ENCODE assay signal across 15 cellular contexts in genomic region chr5:72511371-72512178, GRCh38. TPM values are rescaled to one million over a fixed set of nuclear protein-coding genes. Genes with fewer than 3 reads are reported as not detected.
DNase-seq lines count a peak whose midpoint lies in the region; ATAC-seq and TF ChIP-seq lines count a peak whose summit lies in the region.
"Had no signal": no experiment of that assay in that cellular context is flagged by ENCODE, and none has a peak within 500 bp of the region (broad histone marks: within the 10 kb centered on the region; RNA-seq: fewer than 3 reads in every experiment).

No MANE protein-coding gene starts in this region.

- in situ Hi-C loops in mammary epithelial cell (cut with MboI; ENCODE audit: low sequenced_read_pairs in 2 of 2), result loop anchor here in 1 of 2 donors (10.0 kb wide), 1 partner anchor 137 kb away; no protein-coding TSS in a partner anchor

- H3K9me3 ChIP-seq in mammary epithelial cell (replicated peaks; ENCODE audit: insufficient read depth, low read length), result no peaks in the 10 kb centered on the region
- H3K9me3 ChIP-seq in BE2C, result no peaks in the 10 kb centered on the region
- H3K9me3 ChIP-seq: gastroesophageal sphincter had no signal

- no peak overlapping the region for H3K27ac Mint-ChIP-seq in stimulated activated naive CD8-positive, alpha-beta T cell treated with anti-CD3 and anti-CD28 coated beads, Interleukin-15, amount 100 ng/mL, for 72 hours

- H3K4me3 Mint-ChIP-seq in stimulated activated naive CD8-positive, alpha-beta T cell treated with anti-CD3 and anti-CD28 coated beads, Interleukin-15, amount 100 ng/mL, for 72 hours, result no peak overlapping the region

- peaks cover 57% of the 10 kb centered on the region for H3K27me3 Mint-ChIP-seq in stimulated activated naive CD8-positive, alpha-beta T cell treated with anti-CD3 and anti-CD28 coated beads, Interleukin-15, amount 100 ng/mL, for 72 hours

- no TSS peak for BruUV-seq in mammary epithelial cell (replicated peaks; lab: Mats Ljungman, UMichigan)

- H3K4me1 ChIP-seq in mammary epithelial cell (ENCODE audit: insufficient read depth, low read length) (peaks cover 20% of the 10 kb centered on the region), BE2C (no peaks in the 10 kb centered on the region)

- H3K36me3 ChIP-seq in mammary epithelial cell (ENCODE audit: insufficient read depth, low read length) (no peaks in the 10 kb centered on the region), BE2C (no peaks in the 10 kb centered on the region)
- H3K36me3 ChIP-seq: gastroesophageal sphincter had no signal

- 69% methylated on average over 7 of the region's 7 CpGs for WGBS in mammary epithelial cell (ENCODE audit: low coverage, missing lambda C conversion rate)

- CTCF ChIA-PET in mammary epithelial cell (lab: Charles Lee; ENCODE audit: low non-redundant PET), result no interaction called here

- no peaks in the 10 kb centered on the region for H3K9me3 Mint-ChIP-seq in stimulated activated naive CD8-positive, alpha-beta T cell treated with anti-CD3 and anti-CD28 coated beads, Interleukin-15, amount 100 ng/mL, for 72 hours

- intact Hi-C loops in mammary epithelial cell (cut with micrococcal nuclease), result loop anchor here (5.0 kb wide), 1 partner anchor 69 kb away; no protein-coding TSS in a partner anchor

- H3K4me3 ChIP-seq in mammary epithelial cell (replicated peaks in 1 of 3; ENCODE audit: insufficient read depth in 1 of 3, low read depth in 2 of 3, low read length in 3 of 3) (no peak overlapping the region), BE2C (ENCODE audit: low read depth, low read length) (no peak overlapping the region)
- H3K4me3 ChIP-seq: gastroesophageal sphincter had no signal

- peaks cover 7% of the 10 kb centered on the region for H3K4me1 Mint-ChIP-seq in stimulated activated naive CD8-positive, alpha-beta T cell treated with anti-CD3 and anti-CD28 coated beads, Interleukin-15, amount 100 ng/mL, for 72 hours

- ATAC-seq in stimulated activated naive CD8-positive, alpha-beta T cell treated with anti-CD3 and anti-CD28 coated beads, Interleukin-15, Interleukin-2, amounts not matched to agents 100 U/mL and 50 U/mL, for 24 hours, result peak; percentile 33
- ATAC-seq in stimulated activated naive CD8-positive, alpha-beta T cell treated with anti-CD3 and anti-CD28 coated beads, Interleukin-15, amount 100 ng/mL, for 72 hours, result no peak
- ATAC-seq in GM19328 (IDR thresholded peaks at IDR 0.05; ENCODE audit: unreplicated experiment), result no peak

- no peaks in the 10 kb centered on the region for H4K20me1 ChIP-seq in mammary epithelial cell (ENCODE audit: insufficient read depth, low read length)

- H3K27me3 ChIP-seq in mammary epithelial cell (ENCODE audit: insufficient read depth, low read length) (no peaks in the 10 kb centered on the region), BE2C (no peaks in the 10 kb centered on the region)
- H3K27me3 ChIP-seq: gastroesophageal sphincter had no signal

- DNase-seq in stimulated activated naive CD8-positive, alpha-beta T cell treated with anti-CD3 and anti-CD28 coated beads, Interleukin-15, Interleukin-2, amounts not matched to agents 100 U/mL and 50 U/mL, for 24 hours, result no peak
- no peak for DNase-seq in stimulated activated naive CD8-positive, alpha-beta T cell treated with anti-CD3 and anti-CD28 coated beads, Interleukin-15, amount 100 ng/mL, for 72 hours
- peak; percentile 16 for DNase-seq in mammary epithelial cell
- peak; percentile 56 for DNase-seq in myocyte (ENCODE audit: low read depth)
- no peak for DNase-seq in BE2C
- DNase-seq in effector CD4-positive, alpha-beta T cell, result no peak
- DNase-seq in DMS153 (lab: John Stamatoyannopoulos, UW), result no peak
- DNase-seq: activated CD4-positive, alpha-beta T cell treated with anti-CD3 and anti-CD28 coated beads for 4 hours; activated effector memory CD4-positive, alpha-beta T cell treated with Interleukin-2 at 50 U/mL for 16 hours; NCI-H1105 treated with DMSO at 0.1 percent for 48 hours; NCI-H82; SW 1271 had no signal

- no peak overlapping the region for H2AFZ ChIP-seq in mammary epithelial cell (ENCODE audit: low read depth, low read length)
- H2AFZ ChIP-seq: parathyroid adenoma had no signal

- dilution Hi-C loops in mammary epithelial cell (cut with HindIII; ENCODE audit: low sequenced_read_pairs), result no loop called here

- no peak overlapping the region for H3K4me2 ChIP-seq in mammary epithelial cell (ENCODE audit: insufficient read depth, low read depth, low read length)

- no peak overlapping the region for H3K9ac ChIP-seq in mammary epithelial cell (ENCODE audit: insufficient read depth, low read length)
- H3K9ac ChIP-seq: parathyroid adenoma had no signal

- no peak for TF ChIP-seq CTCF in mammary epithelial cell (conservative IDR thresholded peaks at IDR 0.05 in 1 of 2, IDR thresholded peaks at IDR 0.05 in 1 of 2; ENCODE audit: extremely low read depth in 1 of 2, insufficient read depth in 1 of 2, low read depth in 1 of 2, low read length in 2 of 2)
- no peak for TF ChIP-seq CTCF in BE2C (IDR thresholded peaks at IDR 0.05; ENCODE audit: low read depth, low read length)

- no peak overlapping the region for H3K27ac ChIP-seq in mammary epithelial cell (ENCODE audit: insufficient read depth, low read depth, low read length)
- H3K27ac ChIP-seq: parathyroid adenoma had no signal

- H3K79me2 ChIP-seq in mammary epithelial cell (ENCODE audit: insufficient read depth, low read length), result no peaks in the 10 kb centered on the region
- H3K79me2 ChIP-seq: parathyroid adenoma had no signal

RNA-seq across cellular contexts. Expression of gene ZNF366, which starts 4.4 kb away (rescaled TPM):
- total RNA-seq in mammary epithelial cell (not detected), myocyte (0.31 and 1.4 TPM in 2 replicates)
- not detected for polyA plus RNA-seq in mammary epithelial cell
- polyA minus RNA-seq in mammary epithelial cell, result not detected
- 0.43 TPM for polyA plus RNA-seq in myocyte (2012)
- polyA plus RNA-seq in BE2C (2012; ENCODE audit: insufficient read depth, insufficient read length, low read depth), result not detected

Comparison
In these comparisons a context has a peak if more than half of its experiments do, and no peak if none do; other contexts are left out.
1. DNase-seq: peak in mammary epithelial cell (single experiment) and myocyte (single experiment); none in stimulated activated naive CD8-positive, alpha-beta T cell treated with anti-CD3 and anti-CD28 coated beads, Interleukin-15, Interleukin-2, amounts not matched to agents 100 U/mL and 50 U/mL, for 24 hours (single experiment), stimulated activated naive CD8-positive, alpha-beta T cell treated with anti-CD3 and anti-CD28 coated beads, Interleukin-15, amount 100 ng/mL, for 72 hours (0 of 2), BE2C (single experiment), effector CD4-positive, alpha-beta T cell (single experiment) and DMS153 (single experiment).